In genomic region chr4:184396001-184396400, GRCh38 we compare ENCODE assay signal across 10 cellular contexts.
DNase-seq lines count a peak whose midpoint lies in the region; ATAC-seq and TF ChIP-seq lines count a peak whose summit lies in the region.
"Had no signal": no experiment of that assay in that cellular context is flagged by ENCODE, and none has a peak within 500 bp of the region (broad histone marks: within the 10 kb centered on the region; RNA-seq: fewer than 3 reads in every experiment).

No MANE protein-coding gene starts in this region.

- peak overlapping the region; percentile 48 for H3K4me2 ChIP-seq in SU-DHL-6 (ENCODE audit: low read depth, low read length, poor library complexity, severe bottlenecking)

- no peak for TF ChIP-seq POLR2A in tibial nerve (IDR thresholded peaks at IDR 0.05)

- no peak overlapping the region for H3K9ac ChIP-seq in SU-DHL-6 (ENCODE audit: low read length)

- no peaks in the 10 kb centered on the region for H3K27me3 ChIP-seq in left ventricle myocardium inferior (ENCODE audit: low read depth)
- H3K27me3 ChIP-seq in SU-DHL-6 (ENCODE audit: low read length): no peaks in the 10 kb centered on the region
- no peaks in the 10 kb centered on the region for H3K27me3 ChIP-seq in tibial nerve

- H3K27ac ChIP-seq in left ventricle myocardium inferior (replicated peaks) (peak overlapping the region; percentile 93), SU-DHL-6 (ENCODE audit: low read depth, low read length) (peak overlapping the region; percentile 34; the same call in 1 of the 2 replicates), tibial nerve (peak overlapping the region in 3 of 4 donors; percentile 32 to 46 (median 41))
- H3K27ac ChIP-seq: C4-2B had no signal

- H3K9me3 ChIP-seq in left ventricle myocardium inferior (replicated peaks) (no peaks in the 10 kb centered on the region), SU-DHL-6 (ENCODE audit: insufficient read depth, low read length) (no peaks in the 10 kb centered on the region), tibial nerve (no peaks in the 10 kb centered on the region)

- no peaks in the 10 kb centered on the region for H4K20me1 ChIP-seq in SU-DHL-6 (ENCODE audit: low read depth, low read length)

- intact Hi-C loops in left ventricle myocardium inferior (cut with micrococcal nuclease) (no loop called here), Right ventricle myocardium superior (cut with DNase I) (loop anchor here (10.0 kb wide), 1 partner anchor 139 kb away; no protein-coding TSS in a partner anchor)

- no peak for ATAC-seq in Right ventricle myocardium superior (ENCODE audit: poor library complexity)
- peak; percentile 88 for ATAC-seq in HG02885 (IDR thresholded peaks at IDR 0.05; ENCODE audit: poor library complexity, unreplicated experiment)
- no peak for ATAC-seq in HG02970 (IDR thresholded peaks at IDR 0.05; ENCODE audit: low FRiP score, unreplicated experiment)

- DNase-seq in left ventricle myocardium inferior (no peak), Right ventricle myocardium superior (no peak), tibial nerve (ENCODE audit: low spot score in 2 of 2) (no peak), NCI-H1092 treated with DMSO at 0.1 percent for 48 hours (lab: John Stamatoyannopoulos, UW) (no peak), epidermal melanocyte (ENCODE audit: insufficient read length, low spot score) (no peak)
- DNase-seq: NCI-H2029 had no signal

- peaks cover 85% of the 10 kb centered on the region for H3K36me3 ChIP-seq in left ventricle myocardium inferior
- peaks cover 10% of the 10 kb centered on the region; the same call in 1 of the 2 replicates for H3K36me3 ChIP-seq in SU-DHL-6 (ENCODE audit: low read length)
- H3K36me3 ChIP-seq in tibial nerve: peaks cover 0 to 86% (median 0%) of the 10 kb centered on the region in 3 donors

- H3K4me3 ChIP-seq in left ventricle myocardium inferior (no peak overlapping the region), SU-DHL-6 (ENCODE audit: insufficient read depth, low read length, poor library complexity, severe bottlenecking) (peak overlapping the region; percentile 10), tibial nerve (no peak overlapping the region)

- peaks cover 89% of the 10 kb centered on the region for H3K4me1 ChIP-seq in left ventricle myocardium inferior
- peaks cover 0 to 65% (median 6%) of the 10 kb centered on the region in 4 donors for H3K4me1 ChIP-seq in tibial nerve

- no peaks in the 10 kb centered on the region for H3K79me2 ChIP-seq in SU-DHL-6 (ENCODE audit: insufficient read depth, low read length)

- 92 to 94% methylated on average over 14 of the region's 14 CpGs for WGBS in tibial nerve, 2 donors

- no peak overlapping the region for H2AFZ ChIP-seq in SU-DHL-6 (ENCODE audit: low read depth, low read length, severe bottlenecking)

- TF ChIP-seq CTCF in left ventricle myocardium inferior (IDR thresholded peaks at IDR 0.05; ENCODE audit: borderline replicate concordance) (no peak), SU-DHL-6 (IDR thresholded peaks at IDR 0.05; ENCODE audit: insufficient read depth, low read length, poor library complexity, severe bottlenecking) (no peak), tibial nerve (IDR thresholded peaks at IDR 0.05) (no peak)

- H3F3A ChIP-seq in SU-DHL-6 (ENCODE audit: insufficient read depth): no peaks in the 10 kb centered on the region; the same call in 1 of the 2 replicates

- TF ChIP-seq EP300 in tibial nerve (IDR thresholded peaks at IDR 0.05): no peak

- no peaks in the 10 kb centered on the region for H3K9me2 ChIP-seq in SU-DHL-6 (replicated peaks; ENCODE audit: insufficient read depth, low read length)

Comparison
In these comparisons a context has a peak if more than half of its experiments do, and no peak if none do; other contexts are left out.
1. H3K27ac ChIP-seq: peak in every context shown above with its lines; median percentile 93 in left ventricle myocardium inferior; 41 in tibial nerve; 34 in SU-DHL-6.